In genomic region chr11:46331653-46331984, GRCh38 we compare ENCODE assay signal across 1 cellular context.
TF ChIP-seq lines count a peak whose summit lies in the region.

No MANE protein-coding gene starts in this region.

TF ChIP-seq in WTC11, 78 proteins besides CTCF, POLR2A, EP300 and RAD21 (continued from another document):
- TF ChIP-seq, protein P1, sequence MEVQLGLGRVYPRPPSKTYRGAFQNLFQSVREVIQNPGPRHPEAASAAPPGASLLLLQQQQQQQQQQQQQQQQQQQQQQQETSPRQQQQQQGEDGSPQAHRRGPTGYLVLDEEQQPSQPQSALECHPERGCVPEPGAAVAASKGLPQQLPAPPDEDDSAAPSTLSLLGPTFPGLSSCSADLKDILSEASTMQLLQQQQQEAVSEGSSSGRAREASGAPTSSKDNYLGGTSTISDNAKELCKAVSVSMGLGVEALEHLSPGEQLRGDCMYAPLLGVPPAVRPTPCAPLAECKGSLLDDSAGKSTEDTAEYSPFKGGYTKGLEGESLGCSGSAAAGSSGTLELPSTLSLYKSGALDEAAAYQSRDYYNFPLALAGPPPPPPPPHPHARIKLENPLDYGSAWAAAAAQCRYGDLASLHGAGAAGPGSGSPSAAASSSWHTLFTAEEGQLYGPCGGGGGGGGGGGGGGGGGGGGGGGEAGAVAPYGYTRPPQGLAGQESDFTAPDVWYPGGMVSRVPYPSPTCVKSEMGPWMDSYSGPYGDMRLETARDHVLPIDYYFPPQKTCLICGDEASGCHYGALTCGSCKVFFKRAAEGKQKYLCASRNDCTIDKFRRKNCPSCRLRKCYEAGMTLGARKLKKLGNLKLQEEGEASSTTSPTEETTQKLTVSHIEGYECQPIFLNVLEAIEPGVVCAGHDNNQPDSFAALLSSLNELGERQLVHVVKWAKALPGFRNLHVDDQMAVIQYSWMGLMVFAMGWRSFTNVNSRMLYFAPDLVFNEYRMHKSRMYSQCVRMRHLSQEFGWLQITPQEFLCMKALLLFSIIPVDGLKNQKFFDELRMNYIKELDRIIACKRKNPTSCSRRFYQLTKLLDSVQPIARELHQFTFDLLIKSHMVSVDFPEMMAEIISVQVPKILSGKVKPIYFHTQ (CRISPR knock-in tag; IDR thresholded peaks at IDR 0.05) = no peak
- TF ChIP-seq SP1 (CRISPR knock-in tag; conservative IDR thresholded peaks at IDR 0.05) = no peak
